14 cellular contexts compared by ENCODE assay signal in the genomic region with DNA sequence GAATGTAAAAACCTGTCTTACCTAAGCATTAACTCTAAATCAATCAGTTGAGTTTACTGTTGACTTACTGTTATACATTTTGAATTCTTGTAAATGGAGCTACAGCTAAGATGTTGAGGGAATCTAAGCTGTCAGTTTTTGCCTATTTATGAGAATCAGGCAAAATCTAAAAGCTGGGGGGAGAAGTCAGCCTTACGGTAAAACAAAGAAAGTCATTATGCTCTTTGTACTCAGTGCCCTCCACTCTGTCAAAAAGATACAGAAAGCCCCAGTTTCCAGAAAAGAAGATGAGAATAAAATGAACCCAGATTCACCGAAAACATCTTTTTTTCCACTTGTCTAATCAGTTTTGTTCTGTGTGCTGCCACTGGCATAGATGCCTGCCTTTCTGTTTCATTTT.
"Had no signal": no experiment of that assay in that cellular context is flagged by ENCODE, and none has a peak within 500 bp of the region (broad histone marks: within the 10 kb centered on the region; RNA-seq: fewer than 3 reads in every experiment).

No MANE protein-coding gene starts in this region.

- H3K4me3 Mint-ChIP-seq: activated B cell treated with CpG ODN at 0.5 μM for 24 hours; activated CD8-positive, alpha-beta T cell treated with anti-CD3 and anti-CD28 coated beads for 36 hours; effector memory CD8-positive, alpha-beta T cell; neural progenitor cell had no signal

- ATAC-seq: activated CD8-positive, alpha-beta T cell treated with anti-CD3 and anti-CD28 coated beads for 36 hours; effector memory CD8-positive, alpha-beta T cell; gastroesophageal sphincter had no signal

- DNase-seq: activated B cell treated with CpG ODN at 0.5 μM for 24 hours; activated CD8-positive, alpha-beta T cell treated with anti-CD3 and anti-CD28 coated beads for 36 hours; activated T-cell treated with anti-CD3 and anti-CD28 coated beads for 4 hours; brain microvascular endothelial cell; effector memory CD8-positive, alpha-beta T cell; kidney; left ventricle myocardium inferior; mesenchymal stem cell; retina; stimulated activated CD4-positive, alpha-beta T cell treated with anti-CD3 and anti-CD28 coated beads, Interleukin-15, amount 100 ng/mL, for 24 hours; stimulated activated CD4-positive, alpha-beta T cell treated with anti-CD3 and anti-CD28 coated beads, Interleukin-4, amount 100 ng/mL, for 24 hours; tibial artery had no signal

- H3K9me3 Mint-ChIP-seq: effector memory CD8-positive, alpha-beta T cell had no signal

- H3K27me3 Mint-ChIP-seq: activated B cell treated with CpG ODN at 0.5 μM for 24 hours; activated CD8-positive, alpha-beta T cell treated with anti-CD3 and anti-CD28 coated beads for 36 hours had no signal

- H3K27ac Mint-ChIP-seq: activated B cell treated with CpG ODN at 0.5 μM for 24 hours; activated CD8-positive, alpha-beta T cell treated with anti-CD3 and anti-CD28 coated beads for 36 hours; effector memory CD8-positive, alpha-beta T cell; neural progenitor cell had no signal

- H3K36me3 Mint-ChIP-seq: neural progenitor cell had no signal
